1 cellular context compared by ENCODE assay signal in genomic region chr13:30194906-30195305, GRCh38.
TF ChIP-seq lines count a peak whose summit lies in the region.

No MANE protein-coding gene starts in this region.

TF ChIP-seq in GM23338, 12 proteins besides CTCF, POLR2A, EP300 and RAD21 (continued from another document):
- no peak for TF ChIP-seq ZNF462 (CRISPR knock-in tag; IDR thresholded peaks at IDR 0.05)
- no peak for TF ChIP-seq CREB1 (CRISPR knock-in tag; IDR thresholded peaks at IDR 0.05; ENCODE audit: low read depth)
- TF ChIP-seq EZH2phosphoT487 (IDR thresholded peaks at IDR 0.05; ENCODE audit: unreplicated experiment): no peak
TF ChIP-seq in GM23338: peak in this region for 0.
